In genomic region chrX:47283015-47283771, GRCh38 we compare ENCODE assay signal across 8 cellular contexts. TPM values are rescaled to one million over a fixed set of nuclear protein-coding genes. Genes with fewer than 3 reads are reported as not detected.
A peak's percentile ranks its signal among the peaks of the same experiment; 100 is the strongest.
DNase-seq lines count a peak whose midpoint lies in the region; ATAC-seq and TF ChIP-seq lines count a peak whose summit lies in the region.

No MANE protein-coding gene starts in this region.

- H3K9me3 Mint-ChIP-seq in activated CD8-positive, alpha-beta T cell treated with anti-CD3 and anti-CD28 coated beads for 36 hours, result no peaks in the 10 kb centered on the region
- H3K9me3 Mint-ChIP-seq in mesothelial cell of epicardium (no peaks in the 10 kb centered on the region), natural killer cell (no peaks in the 10 kb centered on the region)
- H3K9me3 Mint-ChIP-seq in naive thymus-derived CD8-positive, alpha-beta T cell, result no peaks in the 10 kb centered on the region

- intact Hi-C loops in activated CD8-positive, alpha-beta T cell treated with anti-CD3 and anti-CD28 coated beads for 36 hours (cut with micrococcal nuclease), result no loop called here
- intact Hi-C loops in natural killer cell (cut with micrococcal nuclease), result no loop called here

- H3K4me3 Mint-ChIP-seq in activated CD8-positive, alpha-beta T cell treated with anti-CD3 and anti-CD28 coated beads for 36 hours, result no peak overlapping the region
- H3K4me3 Mint-ChIP-seq in mesothelial cell of epicardium (no peak overlapping the region), natural killer cell (no peak overlapping the region)
- H3K4me3 Mint-ChIP-seq in naive thymus-derived CD8-positive, alpha-beta T cell, result peak overlapping the region in 1 of 10 donors; percentile 22

- CTCF ChIA-PET in activated CD8-positive, alpha-beta T cell treated with anti-CD3 and anti-CD28 coated beads for 36 hours (lab: Charles Lee), result interaction anchor here (0.6 kb wide), 1 partner anchor 24 kb away, joined by 3 read pairs; no protein-coding TSS in a partner anchor

- peak; percentile 47 for ATAC-seq in activated CD8-positive, alpha-beta T cell treated with anti-CD3 and anti-CD28 coated beads for 36 hours
- no peak for ATAC-seq in natural killer cell
- ATAC-seq in naive thymus-derived CD8-positive, alpha-beta T cell, result no peak

- peak overlapping the region; percentile 20 for H3K27ac Mint-ChIP-seq in activated CD8-positive, alpha-beta T cell treated with anti-CD3 and anti-CD28 coated beads for 36 hours
- H3K27ac Mint-ChIP-seq in mesothelial cell of epicardium, result peak overlapping the region; percentile 11
- no peak overlapping the region for H3K27ac Mint-ChIP-seq in natural killer cell
- H3K27ac Mint-ChIP-seq in naive thymus-derived CD8-positive, alpha-beta T cell, result no peak overlapping the region

- H3K27me3 Mint-ChIP-seq in activated CD8-positive, alpha-beta T cell treated with anti-CD3 and anti-CD28 coated beads for 36 hours, result no peaks in the 10 kb centered on the region
- no peaks in the 10 kb centered on the region for H3K27me3 Mint-ChIP-seq in mesothelial cell of epicardium (ENCODE audit: low read depth)
- no peaks in the 10 kb centered on the region for H3K27me3 Mint-ChIP-seq in natural killer cell (ENCODE audit: low read depth in 2 of 2)
- H3K27me3 Mint-ChIP-seq in naive thymus-derived CD8-positive, alpha-beta T cell, result no peaks in the 10 kb centered on the region

- no peak overlapping the region for H3K4me3 ChIP-seq in Jurkat, Clone E6-1 (ENCODE audit: low read length)

- peak; percentile 9 for DNase-seq in COR-L47 (lab: John Stamatoyannopoulos, UW)
- DNase-seq in Jurkat, Clone E6-1 (ENCODE audit: low read depth, low spot score), result peak; percentile 18
- peak; percentile 41 for DNase-seq in activated CD8-positive, alpha-beta T cell treated with anti-CD3 and anti-CD28 coated beads for 36 hours
- DNase-seq in mesothelial cell of epicardium (ENCODE audit: low spot score in 2 of 2, unreplicated experiment in 2 of 2), result peak in 1 of 2 experiments; percentile 39
- no peak for DNase-seq in epidermal melanocyte (ENCODE audit: insufficient read length, low spot score)
- no peak for DNase-seq in natural killer cell
- DNase-seq in naive thymus-derived CD8-positive, alpha-beta T cell, result no peak
- DNase-seq in HuH-7.5 (ENCODE audit: low spot score), result no peak

- no peak for TF ChIP-seq CTCF in activated CD8-positive, alpha-beta T cell treated with anti-CD3 and anti-CD28 coated beads for 36 hours (IDR thresholded peaks at IDR 0.05)
- TF ChIP-seq CTCF in mesothelial cell of epicardium (IDR thresholded peaks at IDR 0.05; ENCODE audit: unreplicated experiment) (no peak), natural killer cell (IDR thresholded peaks at IDR 0.05) (no peak)

- POLR2A ChIA-PET in activated CD8-positive, alpha-beta T cell treated with anti-CD3 and anti-CD28 coated beads for 36 hours (lab: Charles Lee), result interaction anchor here (1.0 kb wide), 1 partner anchor 347 kb away, joined by 3 read pairs; no protein-coding TSS in a partner anchor
- POLR2A ChIA-PET in naive thymus-derived CD8-positive, alpha-beta T cell (lab: Charles Lee), result no interaction called here

- H3K4me1 Mint-ChIP-seq in activated CD8-positive, alpha-beta T cell treated with anti-CD3 and anti-CD28 coated beads for 36 hours (ENCODE audit: low read depth), result peaks cover 8% of the 10 kb centered on the region
- H3K4me1 Mint-ChIP-seq in mesothelial cell of epicardium (peaks cover 17% of the 10 kb centered on the region), natural killer cell (no peaks in the 10 kb centered on the region)
- peaks cover 0 to 6% (median 3%) of the 10 kb centered on the region in 4 donors for H3K4me1 Mint-ChIP-seq in naive thymus-derived CD8-positive, alpha-beta T cell

- no peaks in the 10 kb centered on the region for H3K36me3 Mint-ChIP-seq in activated CD8-positive, alpha-beta T cell treated with anti-CD3 and anti-CD28 coated beads for 36 hours (ENCODE audit: low read depth)
- H3K36me3 Mint-ChIP-seq in mesothelial cell of epicardium (no peaks in the 10 kb centered on the region), natural killer cell (no peaks in the 10 kb centered on the region)
- no peaks in the 10 kb centered on the region for H3K36me3 Mint-ChIP-seq in naive thymus-derived CD8-positive, alpha-beta T cell

RNA-seq across cellular contexts. Expression of gene USP11, which starts 50.4 kb away (rescaled TPM):
- 131 TPM for polyA plus RNA-seq in Jurkat, Clone E6-1 (2012; ENCODE audit: insufficient read depth, insufficient read length)
- 10 to 100 TPM; 57.1 to 62.0 TPM for total RNA-seq in activated CD8-positive, alpha-beta T cell treated with anti-CD3 and anti-CD28 coated beads for 36 hours
- total RNA-seq in mesothelial cell of epicardium, result 315 to 337 TPM (median 315 TPM) in 3 replicates
- total RNA-seq in natural killer cell, result 100 to 1,000 TPM; 107 to 131 (median 108) TPM
- 100 to 1,000 TPM; 191 to 195 TPM for total RNA-seq in naive thymus-derived CD8-positive, alpha-beta T cell
- polyA plus RNA-seq in naive thymus-derived CD8-positive, alpha-beta T cell, result 100 to 1,000 TPM; 130 to 171 (median 137) TPM

Comparison
In these comparisons a context has a peak if more than half of its experiments do, and no peak if none do; other contexts are left out.
1. DNase-seq: peak in COR-L47 (single experiment), Jurkat, Clone E6-1 (single experiment) and activated CD8-positive, alpha-beta T cell treated with anti-CD3 and anti-CD28 coated beads for 36 hours (single experiment); none in epidermal melanocyte (single experiment), natural killer cell (single experiment), naive thymus-derived CD8-positive, alpha-beta T cell (0 of 10) and HuH-7.5 (single experiment).
2. H3K27ac Mint-ChIP-seq: peak in activated CD8-positive, alpha-beta T cell treated with anti-CD3 and anti-CD28 coated beads for 36 hours (single experiment) and mesothelial cell of epicardium (single experiment); none in natural killer cell (0 of 2) and naive thymus-derived CD8-positive, alpha-beta T cell (0 of 10).